In the genomic region with DNA sequence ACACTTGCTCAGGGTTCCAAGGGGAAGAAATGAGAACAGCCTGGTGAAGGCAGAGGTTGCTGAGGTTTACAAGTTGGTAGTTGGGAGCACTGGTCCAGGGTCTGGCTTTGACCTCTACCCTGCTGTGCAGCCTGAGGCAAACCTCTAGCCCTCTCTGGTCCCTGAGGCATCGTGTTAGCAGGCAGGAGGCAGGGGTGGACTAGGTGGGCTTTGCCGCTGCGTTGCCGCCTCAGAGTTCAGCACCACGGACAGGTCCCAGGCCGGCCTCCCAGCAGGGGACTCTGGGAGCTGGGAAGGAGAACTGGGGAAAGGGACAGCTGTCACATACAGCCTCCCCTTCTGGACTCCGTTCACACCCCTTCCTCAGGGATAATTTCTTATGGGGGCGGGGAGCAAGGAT, we compare ENCODE assay signal across 8 cellular contexts. TPM values are rescaled to one million over a fixed set of nuclear protein-coding genes. Genes with fewer than 3 reads are reported as not detected.
DNase-seq lines count a peak whose midpoint lies in the region; ATAC-seq, FAIRE-seq and TF ChIP-seq lines count a peak whose summit lies in the region.

No MANE protein-coding gene starts in this region.

- no peaks in the 10 kb centered on the region; the same call in 1 of the 2 replicates for H4K20me1 ChIP-seq in HepG2 (ENCODE audit: insufficient read depth, low read length)

- CTCF ChIA-PET in HepG2 (lab: Yijun Ruan, JAX; ENCODE audit: low intra/inter-chr PET ratio, low total read pairs), result no interaction called here

- TF ChIP-seq CTCF in adrenal gland (IDR thresholded peaks at IDR 0.05), result no peak
- no peak for TF ChIP-seq CTCF in HepG2 (CRISPR knock-in tag; IDR thresholded peaks at IDR 0.05)
- no peak for TF ChIP-seq CTCF in dorsolateral prefrontal cortex (IDR thresholded peaks at IDR 0.05 in 54 of 56, conservative IDR thresholded peaks at IDR 0.05 in 2 of 56; ENCODE audit: low read depth in 1 of 56, partially characterized antibody in 56 of 56)

- no peak overlapping the region for H3K27ac ChIP-seq in adrenal gland
- H3K27ac ChIP-seq in HepG2 (ENCODE audit: extremely low read length, insufficient read depth, low read length), result no peak overlapping the region
- H3K27ac ChIP-seq in dorsolateral prefrontal cortex, result peak overlapping the region in 4 of 59 donors; percentile 12 to 40 (median 32)

- H3K4me3 Mint-ChIP-seq in activated T-helper 1 cell treated with anti-CD3 and anti-CD28 coated beads, Interleukin-12 subunit alpha, Interleukin-12 subunit beta, Interleukin-2, Interleukin-4 antibody, amounts not matched to agents 30 ng/mL and 10 ng/mL and 1 ng/mL, durations not matched to agents 14 hours and 24 hours and 36 hours, result no peak overlapping the region

- H3K36me3 Mint-ChIP-seq in activated T-helper 1 cell treated with anti-CD3 and anti-CD28 coated beads, Interleukin-12 subunit alpha, Interleukin-12 subunit beta, Interleukin-2, Interleukin-4 antibody, amounts not matched to agents 30 ng/mL and 10 ng/mL and 1 ng/mL, durations not matched to agents 14 hours and 24 hours and 36 hours (ENCODE audit: low read depth), result no peaks in the 10 kb centered on the region

- no peak overlapping the region for H3K4me2 ChIP-seq in HepG2 (ENCODE audit: low read depth, low read length)

- TF ChIP-seq RAD21 in HepG2 (CRISPR knock-in tag; IDR thresholded peaks at IDR 0.05), result no peak

- no peak overlapping the region for H3K27ac Mint-ChIP-seq in activated T-helper 1 cell treated with anti-CD3 and anti-CD28 coated beads, Interleukin-12 subunit alpha, Interleukin-12 subunit beta, Interleukin-2, Interleukin-4 antibody, amounts not matched to agents 30 ng/mL and 10 ng/mL and 1 ng/mL, durations not matched to agents 14 hours and 24 hours and 36 hours

- H3K79me2 ChIP-seq in HepG2 (ENCODE audit: insufficient read depth, low read length), result no peaks in the 10 kb centered on the region

- H3K9ac ChIP-seq in HepG2 (ENCODE audit: insufficient read depth, low read depth, low read length), result no peak overlapping the region

- H3K9me3 ChIP-seq in adrenal gland (replicated peaks in 1 of 3) (no peaks in the 10 kb centered on the region), HepG2 (ENCODE audit: low read length) (no peaks in the 10 kb centered on the region)

- intact Hi-C loops in adrenal gland (cut with DNase I) (no loop called here), HepG2 (cut with micrococcal nuclease; ENCODE audit: unreplicated experiment) (no loop called here), dorsolateral prefrontal cortex (cut with DNase I) (no loop called here)
- intact Hi-C loops in activated T-helper 1 cell treated with anti-CD3 and anti-CD28 coated beads, Interleukin-12 subunit alpha, Interleukin-12 subunit beta, Interleukin-2, Interleukin-4 antibody, amounts not matched to agents 30 ng/mL and 10 ng/mL and 1 ng/mL, durations not matched to agents 14 hours and 24 hours and 36 hours (cut with micrococcal nuclease), result no loop called here

- TF ChIP-seq EP300 in HepG2 (IDR thresholded peaks at IDR 0.05; ENCODE audit: low read depth in 2 of 2, low read length in 2 of 2), result no peak
- no peak for TF ChIP-seq EP300 in HepG2 (CRISPR knock-in tag; IDR thresholded peaks at IDR 0.05; ENCODE audit: borderline replicate concordance)

- H3K9me3 Mint-ChIP-seq in activated T-helper 1 cell treated with anti-CD3 and anti-CD28 coated beads, Interleukin-12 subunit alpha, Interleukin-12 subunit beta, Interleukin-2, Interleukin-4 antibody, amounts not matched to agents 30 ng/mL and 10 ng/mL and 1 ng/mL, durations not matched to agents 14 hours and 24 hours and 36 hours, result no peaks in the 10 kb centered on the region

- 0 to 8% (median 6%) methylated on average over 5 to 8 of the region's 8 CpGs for WGBS in adrenal gland, 4 donors
- 7% methylated on average over 6 of the region's 8 CpGs for WGBS in HepG2 (ENCODE audit: low lambda C conversion rate)

- DNase-seq in DMS 273 treated with DMSO at 0.1 percent for 48 hours (lab: John Stamatoyannopoulos, UW) (peak; percentile 20), M059J (ENCODE audit: low read depth) (peak; percentile 29), adrenal gland (peak in 5 of 7 donors; percentile 43 to 49 (median 48)), HepG2 (ENCODE audit: low spot score) (peak; percentile 30), dorsolateral prefrontal cortex (no peak), hippocampal formation (lab: John Stamatoyannopoulos, UW) (no peak)
- DNase-seq in activated T-helper 1 cell treated with anti-CD3 and anti-CD28 coated beads, Interleukin-12 subunit alpha, Interleukin-12 subunit beta, Interleukin-2, Interleukin-4 antibody, amounts not matched to agents 30 ng/mL and 10 ng/mL and 1 ng/mL, durations not matched to agents 14 hours and 24 hours and 36 hours (ENCODE audit: low spot score), result no peak

- peaks cover 39% of the 10 kb centered on the region for H3K27me3 Mint-ChIP-seq in activated T-helper 1 cell treated with anti-CD3 and anti-CD28 coated beads, Interleukin-12 subunit alpha, Interleukin-12 subunit beta, Interleukin-2, Interleukin-4 antibody, amounts not matched to agents 30 ng/mL and 10 ng/mL and 1 ng/mL, durations not matched to agents 14 hours and 24 hours and 36 hours (ENCODE audit: insufficient read depth)

- POLR2A ChIA-PET in HepG2 (lab: Yijun Ruan, JAX), result interaction anchor here (0.8 to 1.6 kb wide), 2 partner anchors 10 to 12 kb away, joined by 3 to 8 read pairs; a partner anchor contains a TSS

- in situ Hi-C loops in HepG2 (cut with HindIII; ENCODE audit: extremely low pct_ligation_motif_present, low pct_unique_long_range_greater_than_20kb), result no loop called here

- no peak for FAIRE-seq in HepG2 (lab: Jason Lieb, UNC)

- H3K4me1 ChIP-seq in adrenal gland (replicated peaks in 1 of 2) (no peaks in the 10 kb centered on the region), HepG2 (ENCODE audit: insufficient read depth, low read length) (no peaks in the 10 kb centered on the region)

- peaks cover 22% of the 10 kb centered on the region for H3K27me3 ChIP-seq in adrenal gland
- peaks cover 2 to 21% of the 10 kb centered on the region in 2 experiments; a peak in 3 of 5 replicates for H3K27me3 ChIP-seq in HepG2 (ENCODE audit: control insufficient read depth in 1 of 2, insufficient read depth in 2 of 2, low read length in 2 of 2)
- peaks cover 0 to 33% (median 4%) of the 10 kb centered on the region in 45 donors for H3K27me3 ChIP-seq in dorsolateral prefrontal cortex

- no peak overlapping the region for H3K4me3 ChIP-seq in adrenal gland
- H3K4me3 ChIP-seq in HepG2 (replicated peaks in 1 of 3; ENCODE audit: insufficient read depth in 1 of 3, low read depth in 2 of 3, low read length in 3 of 3), result no peak overlapping the region
- peak overlapping the region in 10 of 59 donors; percentile 4 to 76 (median 51) for H3K4me3 ChIP-seq in dorsolateral prefrontal cortex

- H2AFZ ChIP-seq in HepG2 (ENCODE audit: low read length), result no peak overlapping the region

- BruUV-seq in HepG2 (replicated peaks; lab: Mats Ljungman, UMichigan), result no TSS peak

- TF ChIP-seq POLR2A in adrenal gland (IDR thresholded peaks at IDR 0.05) (no peak), HepG2 (IDR thresholded peaks at IDR 0.05; ENCODE audit: insufficient read depth in 1 of 2, low read depth in 2 of 2, low read length in 2 of 2) (no peak)

- peaks cover 8% of the 10 kb centered on the region for H3K4me1 Mint-ChIP-seq in activated T-helper 1 cell treated with anti-CD3 and anti-CD28 coated beads, Interleukin-12 subunit alpha, Interleukin-12 subunit beta, Interleukin-2, Interleukin-4 antibody, amounts not matched to agents 30 ng/mL and 10 ng/mL and 1 ng/mL, durations not matched to agents 14 hours and 24 hours and 36 hours (ENCODE audit: low read depth)

- H3K36me3 ChIP-seq in adrenal gland (replicated peaks in 1 of 2) (no peaks in the 10 kb centered on the region), HepG2 (replicated peaks in 1 of 2; ENCODE audit: control insufficient read depth in 1 of 2, insufficient read depth in 2 of 2, low read length in 2 of 2) (no peaks in the 10 kb centered on the region)

- peak; percentile 85 for ATAC-seq in HepG2
- no peak for ATAC-seq in GM19463 (IDR thresholded peaks at IDR 0.05; ENCODE audit: unreplicated experiment)

RNA-seq across cellular contexts. Expression of a gene that starts 3.1 kb away (rescaled TPM):
- not detected in 2 replicates for total RNA-seq in M059J (2014; rRNA removed; shearing (Covaris generic))
- under 1 TPM in 2 of 8 donors, not detected in 6; 0.14 to 0.42 TPM for total RNA-seq in adrenal gland
- polyA plus RNA-seq in adrenal gland, result under 1 TPM in 2 of 3 donors, not detected in 1; 0.08 to 0.11 TPM
- total RNA-seq in HepG2 (2016; rRNA removed; fragmentation: Illumina TruSeq; extraction: Trizol), result not detected in 2 replicates
- not detected in 2 replicates for total RNA-seq in HepG2 (2016; cell fraction: cytosol; rRNA removed; fragmentation: Illumina TruSeq; extraction: Trizol; ENCODE audit: low read depth)
- total RNA-seq in HepG2 (2016; cell fraction: insoluble cytoplasmic fraction; rRNA removed; fragmentation: Illumina TruSeq; extraction: Trizol), result 0.06 TPM in 1 of 2 replicates, not detected in the other
- total RNA-seq in HepG2 (2016; cell fraction: membrane; rRNA removed; fragmentation: Illumina TruSeq; extraction: Trizol), result not detected in 2 replicates
- not detected in 2 replicates for total RNA-seq in HepG2 (2016; cell fraction: nucleus; rRNA removed; fragmentation: Illumina TruSeq; extraction: Trizol)
- 0.05 TPM in 1 of 2 replicates, not detected in the other for polyA plus RNA-seq in HepG2 (2011; rRNA removed)
- 0.03 TPM in 2 replicates for polyA plus RNA-seq in HepG2 (2011; cell fraction: cytosol; rRNA removed)
- 0.03 and 0.05 TPM in 2 replicates for polyA plus RNA-seq in HepG2 (2011; cell fraction: nucleus; rRNA removed)
- polyA plus RNA-seq in HepG2 (2012), result 0.04 TPM in 1 of 2 replicates, not detected in the other
- polyA plus RNA-seq in HepG2 (2016; cell fraction: cytosol; fragmentation: Illumina TruSeq; extraction: Trizol; ENCODE audit: low read depth), result not detected in 2 replicates
- 0.05 TPM in 1 of 2 replicates, not detected in the other for polyA plus RNA-seq in HepG2 (2016; cell fraction: insoluble cytoplasmic fraction; fragmentation: Illumina TruSeq; extraction: Trizol; ENCODE audit: low read depth)
- polyA plus RNA-seq in HepG2 (2016; cell fraction: membrane; fragmentation: Illumina TruSeq; extraction: Trizol; ENCODE audit: low read depth), result not detected in 2 replicates
- polyA plus RNA-seq in HepG2 (2016; cell fraction: nucleus; fragmentation: Illumina TruSeq; extraction: Trizol; ENCODE audit: insufficient read depth, low read depth), result 0.19 TPM in 1 of 2 replicates, not detected in the other
- polyA minus RNA-seq in HepG2 (2011; rRNA and poly(A)+ RNA removed; ENCODE audit: low replicate concordance), result 0.09 TPM in 1 of 2 replicates, not detected in the other
- polyA minus RNA-seq in HepG2 (2011; cell fraction: cytosol; rRNA and poly(A)+ RNA removed), result not detected in 2 replicates
- polyA minus RNA-seq in HepG2 (2011; cell fraction: nucleus; rRNA and poly(A)+ RNA removed), result 0.12 TPM in 1 of 2 replicates, not detected in the other
- 100 to 1,000 TPM in 51 of 120 experiments, 10 to 100 TPM in 69; 41.7 to 274 (median 96.1) TPM for total RNA-seq in dorsolateral prefrontal cortex
- total RNA-seq in activated T-helper 1 cell treated with anti-CD3 and anti-CD28 coated beads, Interleukin-12 subunit alpha, Interleukin-12 subunit beta, Interleukin-2, Interleukin-4 antibody, amounts not matched to agents 30 ng/mL and 10 ng/mL and 1 ng/mL, durations not matched to agents 14 hours and 24 hours and 36 hours, result 0.20 TPM in 1 of 2 replicates, not detected in the other

RNA-seq across cellular contexts. Expression of a gene that starts 11.7 kb away (rescaled TPM):
- total RNA-seq in M059J (2014; rRNA removed; shearing (Covaris generic)), result 22.6 and 29.4 TPM in 2 replicates
- total RNA-seq in adrenal gland (10 to 100 TPM in 7 of 8 donors, 1 to 10 TPM in 1; 4.0 to 16.4 (median 12.2) TPM), HepG2 (2016; rRNA removed; fragmentation: Illumina TruSeq; extraction: Trizol) (25.5 and 26.8 TPM in 2 replicates), dorsolateral prefrontal cortex (10 to 100 TPM in 85 of 120 experiments, 1 to 10 TPM in 35; 6.3 to 17.2 (median 11.1) TPM)
- polyA plus RNA-seq in adrenal gland (10 to 100 TPM in 2 of 3 donors, 1 to 10 TPM in 1; 9.9 to 21.6 (median 21.2) TPM), HepG2 (2011; rRNA removed) (12.2 and 13.8 TPM in 2 replicates)
- 14.8 and 22.9 TPM in 2 replicates for total RNA-seq in HepG2 (2016; cell fraction: cytosol; rRNA removed; fragmentation: Illumina TruSeq; extraction: Trizol; ENCODE audit: low read depth)
- total RNA-seq in HepG2 (2016; cell fraction: insoluble cytoplasmic fraction; rRNA removed; fragmentation: Illumina TruSeq; extraction: Trizol), result 23.5 and 26.0 TPM in 2 replicates
- 19.1 and 21.5 TPM in 2 replicates for total RNA-seq in HepG2 (2016; cell fraction: membrane; rRNA removed; fragmentation: Illumina TruSeq; extraction: Trizol)
- total RNA-seq in HepG2 (2016; cell fraction: nucleus; rRNA removed; fragmentation: Illumina TruSeq; extraction: Trizol), result 19.4 and 19.6 TPM in 2 replicates
- 10.6 and 11.8 TPM in 2 replicates for polyA plus RNA-seq in HepG2 (2011; cell fraction: cytosol; rRNA removed)
- 17.7 and 18.2 TPM in 2 replicates for polyA plus RNA-seq in HepG2 (2011; cell fraction: nucleus; rRNA removed)
- polyA plus RNA-seq in HepG2 (2012), result 9.3 and 13.3 TPM in 2 replicates
- 5.7 and 6.8 TPM in 2 replicates for polyA plus RNA-seq in HepG2 (2016; cell fraction: cytosol; fragmentation: Illumina TruSeq; extraction: Trizol; ENCODE audit: low read depth)
- 19.7 and 21.9 TPM in 2 replicates for polyA plus RNA-seq in HepG2 (2016; cell fraction: insoluble cytoplasmic fraction; fragmentation: Illumina TruSeq; extraction: Trizol; ENCODE audit: low read depth)
- polyA plus RNA-seq in HepG2 (2016; cell fraction: membrane; fragmentation: Illumina TruSeq; extraction: Trizol; ENCODE audit: low read depth), result 7.9 and 11.8 TPM in 2 replicates
- polyA plus RNA-seq in HepG2 (2016; cell fraction: nucleus; fragmentation: Illumina TruSeq; extraction: Trizol; ENCODE audit: insufficient read depth, low read depth), result 34.7 and 38.0 TPM in 2 replicates
- polyA minus RNA-seq in HepG2 (2011; rRNA and poly(A)+ RNA removed; ENCODE audit: low replicate concordance), result 7.3 and 22.9 TPM in 2 replicates
- polyA minus RNA-seq in HepG2 (2011; cell fraction: cytosol; rRNA and poly(A)+ RNA removed), result 3.9 and 4.2 TPM in 2 replicates
- polyA minus RNA-seq in HepG2 (2011; cell fraction: nucleus; rRNA and poly(A)+ RNA removed), result 3.6 and 4.0 TPM in 2 replicates
- 50.9 and 52.0 TPM in 2 replicates for total RNA-seq in activated T-helper 1 cell treated with anti-CD3 and anti-CD28 coated beads, Interleukin-12 subunit alpha, Interleukin-12 subunit beta, Interleukin-2, Interleukin-4 antibody, amounts not matched to agents 30 ng/mL and 10 ng/mL and 1 ng/mL, durations not matched to agents 14 hours and 24 hours and 36 hours

RNA-seq across cellular contexts. Expression of a gene that starts 22.8 kb away (rescaled TPM):
- 110 and 115 TPM in 2 replicates for total RNA-seq in M059J (2014; rRNA removed; shearing (Covaris generic))
- 10 to 100 TPM; 28.0 to 64.2 (median 50.4) TPM for total RNA-seq in adrenal gland
- 100 to 1,000 TPM in 2 of 3 donors, 10 to 100 TPM in 1; 21.7 to 195 (median 140) TPM for polyA plus RNA-seq in adrenal gland
- 80.7 and 83.1 TPM in 2 replicates for total RNA-seq in HepG2 (2016; rRNA removed; fragmentation: Illumina TruSeq; extraction: Trizol)
- total RNA-seq in HepG2 (2016; cell fraction: cytosol; rRNA removed; fragmentation: Illumina TruSeq; extraction: Trizol; ENCODE audit: low read depth), result 25.6 and 30.2 TPM in 2 replicates
- 80.2 and 88.4 TPM in 2 replicates for total RNA-seq in HepG2 (2016; cell fraction: insoluble cytoplasmic fraction; rRNA removed; fragmentation: Illumina TruSeq; extraction: Trizol)
- 35.6 and 40.8 TPM in 2 replicates for total RNA-seq in HepG2 (2016; cell fraction: membrane; rRNA removed; fragmentation: Illumina TruSeq; extraction: Trizol)
- 38.1 and 49.9 TPM in 2 replicates for total RNA-seq in HepG2 (2016; cell fraction: nucleus; rRNA removed; fragmentation: Illumina TruSeq; extraction: Trizol)
- 49.9 and 56.1 TPM in 2 replicates for polyA plus RNA-seq in HepG2 (2011; rRNA removed)
- polyA plus RNA-seq in HepG2 (2011; cell fraction: cytosol; rRNA removed), result 34.1 and 52.6 TPM in 2 replicates
- 142 and 154 TPM in 2 replicates for polyA plus RNA-seq in HepG2 (2011; cell fraction: nucleus; rRNA removed)
- 34.7 and 59.7 TPM in 2 replicates for polyA plus RNA-seq in HepG2 (2012)
- polyA plus RNA-seq in HepG2 (2016; cell fraction: cytosol; fragmentation: Illumina TruSeq; extraction: Trizol; ENCODE audit: low read depth), result 20.9 and 21.7 TPM in 2 replicates
- polyA plus RNA-seq in HepG2 (2016; cell fraction: insoluble cytoplasmic fraction; fragmentation: Illumina TruSeq; extraction: Trizol; ENCODE audit: low read depth), result 76.4 and 82.0 TPM in 2 replicates
- polyA plus RNA-seq in HepG2 (2016; cell fraction: membrane; fragmentation: Illumina TruSeq; extraction: Trizol; ENCODE audit: low read depth), result 22.9 and 31.4 TPM in 2 replicates
- polyA plus RNA-seq in HepG2 (2016; cell fraction: nucleus; fragmentation: Illumina TruSeq; extraction: Trizol; ENCODE audit: insufficient read depth, low read depth), result 69.3 and 92.4 TPM in 2 replicates
- polyA minus RNA-seq in HepG2 (2011; rRNA and poly(A)+ RNA removed; ENCODE audit: low replicate concordance), result 45.6 and 94.4 TPM in 2 replicates
- 17.8 and 18.0 TPM in 2 replicates for polyA minus RNA-seq in HepG2 (2011; cell fraction: cytosol; rRNA and poly(A)+ RNA removed)
- polyA minus RNA-seq in HepG2 (2011; cell fraction: nucleus; rRNA and poly(A)+ RNA removed), result 29.1 and 32.6 TPM in 2 replicates
- 10 to 100 TPM; 25.2 to 73.9 (median 38.1) TPM for total RNA-seq in dorsolateral prefrontal cortex
- 101 and 103 TPM in 2 replicates for total RNA-seq in activated T-helper 1 cell treated with anti-CD3 and anti-CD28 coated beads, Interleukin-12 subunit alpha, Interleukin-12 subunit beta, Interleukin-2, Interleukin-4 antibody, amounts not matched to agents 30 ng/mL and 10 ng/mL and 1 ng/mL, durations not matched to agents 14 hours and 24 hours and 36 hours

RNA-seq across cellular contexts. Expression of a gene that starts 22.9 kb away (rescaled TPM):
- total RNA-seq in M059J (2014; rRNA removed; shearing (Covaris generic)), result 10.3 and 17.0 TPM in 2 replicates
- total RNA-seq in adrenal gland (10 to 100 TPM in 7 of 8 donors, 1 to 10 TPM in 1; 8.3 to 32.2 (median 24.0) TPM), HepG2 (2016; rRNA removed; fragmentation: Illumina TruSeq; extraction: Trizol) (13.3 and 16.8 TPM in 2 replicates), dorsolateral prefrontal cortex (10 to 100 TPM; 28.1 to 68.0 (median 47.0) TPM)
- polyA plus RNA-seq in adrenal gland (10 to 100 TPM; 20.3 to 49.6 (median 34.2) TPM), HepG2 (2011; rRNA removed) (9.6 and 9.9 TPM in 2 replicates)
- 5.8 and 6.2 TPM in 2 replicates for total RNA-seq in HepG2 (2016; cell fraction: cytosol; rRNA removed; fragmentation: Illumina TruSeq; extraction: Trizol; ENCODE audit: low read depth)
- total RNA-seq in HepG2 (2016; cell fraction: insoluble cytoplasmic fraction; rRNA removed; fragmentation: Illumina TruSeq; extraction: Trizol), result 10.7 and 12.4 TPM in 2 replicates
- total RNA-seq in HepG2 (2016; cell fraction: membrane; rRNA removed; fragmentation: Illumina TruSeq; extraction: Trizol), result 9.4 and 12.2 TPM in 2 replicates
- 7.5 TPM in 2 replicates for total RNA-seq in HepG2 (2016; cell fraction: nucleus; rRNA removed; fragmentation: Illumina TruSeq; extraction: Trizol)
- polyA plus RNA-seq in HepG2 (2011; cell fraction: cytosol; rRNA removed), result 5.5 and 9.4 TPM in 2 replicates
- polyA plus RNA-seq in HepG2 (2011; cell fraction: nucleus; rRNA removed), result 19.1 and 20.9 TPM in 2 replicates
- polyA plus RNA-seq in HepG2 (2012), result 5.3 and 5.7 TPM in 2 replicates
- 6.8 and 7.0 TPM in 2 replicates for polyA plus RNA-seq in HepG2 (2016; cell fraction: cytosol; fragmentation: Illumina TruSeq; extraction: Trizol; ENCODE audit: low read depth)
- 16.4 and 17.7 TPM in 2 replicates for polyA plus RNA-seq in HepG2 (2016; cell fraction: insoluble cytoplasmic fraction; fragmentation: Illumina TruSeq; extraction: Trizol; ENCODE audit: low read depth)
- polyA plus RNA-seq in HepG2 (2016; cell fraction: membrane; fragmentation: Illumina TruSeq; extraction: Trizol; ENCODE audit: low read depth), result 10.7 and 11.7 TPM in 2 replicates
- 17.6 and 20.8 TPM in 2 replicates for polyA plus RNA-seq in HepG2 (2016; cell fraction: nucleus; fragmentation: Illumina TruSeq; extraction: Trizol; ENCODE audit: insufficient read depth, low read depth)
- polyA minus RNA-seq in HepG2 (2011; rRNA and poly(A)+ RNA removed; ENCODE audit: low replicate concordance), result 13.1 and 33.4 TPM in 2 replicates
- 2.3 and 3.9 TPM in 2 replicates for polyA minus RNA-seq in HepG2 (2011; cell fraction: cytosol; rRNA and poly(A)+ RNA removed)
- polyA minus RNA-seq in HepG2 (2011; cell fraction: nucleus; rRNA and poly(A)+ RNA removed), result 6.1 and 9.5 TPM in 2 replicates
- total RNA-seq in activated T-helper 1 cell treated with anti-CD3 and anti-CD28 coated beads, Interleukin-12 subunit alpha, Interleukin-12 subunit beta, Interleukin-2, Interleukin-4 antibody, amounts not matched to agents 30 ng/mL and 10 ng/mL and 1 ng/mL, durations not matched to agents 14 hours and 24 hours and 36 hours, result 37.8 and 38.6 TPM in 2 replicates

RNA-seq across cellular contexts. Expression of a gene that starts 44.8 kb away (rescaled TPM):
- total RNA-seq in M059J (2014; rRNA removed; shearing (Covaris generic)), result 0.25 and 0.94 TPM in 2 replicates
- total RNA-seq in adrenal gland (1 to 10 TPM in 2 of 8 donors, under 1 TPM in 3, not detected in 3; 0.42 to 3.7 (median 0.57) TPM), HepG2 (2016; rRNA removed; fragmentation: Illumina TruSeq; extraction: Trizol) (0.44 and 1.2 TPM in 2 replicates), dorsolateral prefrontal cortex (1 to 10 TPM in 82 of 120 experiments, under 1 TPM in 28, not detected in 10; 0.33 to 5.3 (median 1.9) TPM)
- polyA plus RNA-seq in adrenal gland (1 to 10 TPM in 2 of 3 donors, not detected in 1; 3.3 to 6.0 TPM), HepG2 (2011; rRNA removed) (1.7 and 2.3 TPM in 2 replicates)
- 0.81 and 1.1 TPM in 2 replicates for total RNA-seq in HepG2 (2016; cell fraction: cytosol; rRNA removed; fragmentation: Illumina TruSeq; extraction: Trizol; ENCODE audit: low read depth)
- 0.41 TPM in 1 of 2 replicates, not detected in the other for total RNA-seq in HepG2 (2016; cell fraction: insoluble cytoplasmic fraction; rRNA removed; fragmentation: Illumina TruSeq; extraction: Trizol)
- total RNA-seq in HepG2 (2016; cell fraction: membrane; rRNA removed; fragmentation: Illumina TruSeq; extraction: Trizol), result 0.46 and 1.8 TPM in 2 replicates
- total RNA-seq in HepG2 (2016; cell fraction: nucleus; rRNA removed; fragmentation: Illumina TruSeq; extraction: Trizol), result 0.81 and 1.6 TPM in 2 replicates
- 2.1 and 2.9 TPM in 2 replicates for polyA plus RNA-seq in HepG2 (2011; cell fraction: cytosol; rRNA removed)
- 4.0 and 4.5 TPM in 2 replicates for polyA plus RNA-seq in HepG2 (2011; cell fraction: nucleus; rRNA removed)
- 2.2 and 4.4 TPM in 2 replicates for polyA plus RNA-seq in HepG2 (2012)
- 0.86 and 1.1 TPM in 2 replicates for polyA plus RNA-seq in HepG2 (2016; cell fraction: cytosol; fragmentation: Illumina TruSeq; extraction: Trizol; ENCODE audit: low read depth)
- 0.42 and 1.8 TPM in 2 replicates for polyA plus RNA-seq in HepG2 (2016; cell fraction: insoluble cytoplasmic fraction; fragmentation: Illumina TruSeq; extraction: Trizol; ENCODE audit: low read depth)
- polyA plus RNA-seq in HepG2 (2016; cell fraction: membrane; fragmentation: Illumina TruSeq; extraction: Trizol; ENCODE audit: low read depth), result 0.38 and 1.1 TPM in 2 replicates
- polyA plus RNA-seq in HepG2 (2016; cell fraction: nucleus; fragmentation: Illumina TruSeq; extraction: Trizol; ENCODE audit: insufficient read depth, low read depth), result 2.1 and 3.9 TPM in 2 replicates
- polyA minus RNA-seq in HepG2 (2011; rRNA and poly(A)+ RNA removed; ENCODE audit: low replicate concordance), result 0.33 and 1.1 TPM in 2 replicates
- 1.2 TPM in 1 of 2 replicates, not detected in the other for polyA minus RNA-seq in HepG2 (2011; cell fraction: cytosol; rRNA and poly(A)+ RNA removed)
- polyA minus RNA-seq in HepG2 (2011; cell fraction: nucleus; rRNA and poly(A)+ RNA removed), result 1.4 and 2.0 TPM in 2 replicates
- 1.7 and 2.2 TPM in 2 replicates for total RNA-seq in activated T-helper 1 cell treated with anti-CD3 and anti-CD28 coated beads, Interleukin-12 subunit alpha, Interleukin-12 subunit beta, Interleukin-2, Interleukin-4 antibody, amounts not matched to agents 30 ng/mL and 10 ng/mL and 1 ng/mL, durations not matched to agents 14 hours and 24 hours and 36 hours

Comparison
In these comparisons a context has a peak if more than half of its experiments do, and no peak if none do; other contexts are left out.
1. DNase-seq: peak in DMS 273 treated with DMSO at 0.1 percent for 48 hours (single experiment), M059J (single experiment), adrenal gland (5 of 7) and HepG2 (single experiment); none in dorsolateral prefrontal cortex (0 of 10), hippocampal formation (0 of 2) and activated T-helper 1 cell treated with anti-CD3 and anti-CD28 coated beads, Interleukin-12 subunit alpha, Interleukin-12 subunit beta, Interleukin-2, Interleukin-4 antibody, amounts not matched to agents 30 ng/mL and 10 ng/mL and 1 ng/mL, durations not matched to agents 14 hours and 24 hours and 36 hours (single experiment).
2. RNA of a gene that starts 3.1 kb away (total RNA-seq): 41.7 to 274 TPM in dorsolateral prefrontal cortex; 0.14 to 0.42 TPM in adrenal gland, 0.06 TPM in HepG2, not detected in M059J and 0.20 TPM in activated T-helper 1 cell treated with anti-CD3 and anti-CD28 coated beads, Interleukin-12 subunit alpha, Interleukin-12 subunit beta, Interleukin-2, Interleukin-4 antibody, amounts not matched to agents 30 ng/mL and 10 ng/mL and 1 ng/mL, durations not matched to agents 14 hours and 24 hours and 36 hours; every median in the first group is over 10 times any median in the second.